ENCODE assay signal across 1 cellular context in genomic region chr11:77468527-77468926, GRCh38.
TF ChIP-seq lines count a peak whose summit lies in the region.

No MANE protein-coding gene starts in this region.

TF ChIP-seq in H1, 55 proteins besides CTCF, POLR2A, EP300 and RAD21:
- TF ChIP-seq MAFK (IDR thresholded peaks at IDR 0.05; ENCODE audit: low read depth, low read length) (no peak), USF2 (IDR thresholded peaks at IDR 0.05; ENCODE audit: low read length) (no peak), SIX5 (IDR thresholded peaks at IDR 0.05; ENCODE audit: low read depth, low read length) (no peak), POLR2AphosphoS5 (IDR thresholded peaks at IDR 0.05; ENCODE audit: low read depth, low read length) (no peak), SP1 (IDR thresholded peaks at IDR 0.05; ENCODE audit: low read depth, low read length) (no peak), SRF (IDR thresholded peaks at IDR 0.05; ENCODE audit: low read depth, low read length) (no peak), CHD7 (IDR thresholded peaks at IDR 0.05; ENCODE audit: insufficient replicate concordance, low read length) (no peak), BRCA1 (IDR thresholded peaks at IDR 0.05; ENCODE audit: low read depth, low read length) (no peak), YY1 (IDR thresholded peaks at IDR 0.05; ENCODE audit: low read depth, low read length) (no peak), TAF1 (IDR thresholded peaks at IDR 0.05; ENCODE audit: low read depth, low read length) (no peak), GABPA (IDR thresholded peaks at IDR 0.05; ENCODE audit: borderline replicate concordance, insufficient read depth, low read length) (no peak), NANOG (IDR thresholded peaks at IDR 0.05; ENCODE audit: insufficient read depth, low read depth, low read length, poor library complexity, severe bottlenecking) (no peak), ATF3 (IDR thresholded peaks at IDR 0.05; ENCODE audit: insufficient read depth, low read depth, low read length) (no peak), CBX5 (IDR thresholded peaks at IDR 0.05; ENCODE audit: low read depth, low read length) (no peak), CEBPB (IDR thresholded peaks at IDR 0.05; ENCODE audit: low read depth, low read length) (no peak), RFX5 (IDR thresholded peaks at IDR 0.05; ENCODE audit: borderline replicate concordance, low read depth, low read length) (no peak), BCL11A (IDR thresholded peaks at IDR 0.05; ENCODE audit: low read depth in 2 of 2, low read length in 2 of 2) (no peak), KDM4A (IDR thresholded peaks at IDR 0.05; ENCODE audit: low read depth, low read length, severe bottlenecking) (no peak), MAX (IDR thresholded peaks at IDR 0.05) (no peak)
